ENCODE assay signal across 9 cellular contexts in genomic region chr22:23984430-23984829, GRCh38. TPM values are rescaled to one million over a fixed set of nuclear protein-coding genes. Genes with fewer than 3 reads are reported as not detected.
DNase-seq lines count a peak whose midpoint lies in the region; ATAC-seq and TF ChIP-seq lines count a peak whose summit lies in the region.
"Had no signal": no experiment of that assay in that cellular context is flagged by ENCODE, and none has a peak within 500 bp of the region (broad histone marks: within the 10 kb centered on the region; RNA-seq: fewer than 3 reads in every experiment).

No MANE protein-coding gene starts in this region.

- no peaks in the 10 kb centered on the region for H3K4me1 ChIP-seq in MM.1S (ENCODE audit: low read length)
- no peaks in the 10 kb centered on the region for H3K4me1 ChIP-seq in lung (ENCODE audit: control insufficient read depth in 2 of 2, insufficient read depth in 2 of 2, low read length in 2 of 2)

- H3K36me3 ChIP-seq in GM06990 (ENCODE audit: control insufficient read depth, insufficient read depth, low read length) (no peaks in the 10 kb centered on the region), MM.1S (replicated peaks; ENCODE audit: insufficient read depth, low read length) (no peaks in the 10 kb centered on the region), lung (ENCODE audit: control insufficient read depth in 2 of 2, insufficient read depth in 2 of 2, low read length in 2 of 2) (no peaks in the 10 kb centered on the region)

- no peaks in the 10 kb centered on the region for H3K79me2 ChIP-seq in MM.1S (ENCODE audit: low read length)

- H3K27ac ChIP-seq in MM.1S (ENCODE audit: low read length) (no peak overlapping the region), lung (ENCODE audit: low read depth in 1 of 2, low read length in 1 of 2) (no peak overlapping the region)

- H3K4me3 ChIP-seq in GM06990 (replicated peaks; ENCODE audit: low read depth, low read length) (no peak overlapping the region), MM.1S (ENCODE audit: low read length) (no peak overlapping the region), lung (no peak overlapping the region)

- no peaks in the 10 kb centered on the region for H3F3A ChIP-seq in MM.1S (ENCODE audit: insufficient read depth, low read length)

- no peak overlapping the region for H3K9ac ChIP-seq in MM.1S (ENCODE audit: low read length)

- H3K36me3 Mint-ChIP-seq in activated CD8-positive, alpha-beta T cell treated with anti-CD3 and anti-CD28 coated beads for 36 hours (ENCODE audit: low read depth), result no peaks in the 10 kb centered on the region

- H3K4me2 ChIP-seq in MM.1S (ENCODE audit: low read depth, low read length), result no peak overlapping the region

- POLR2A ChIA-PET in activated CD8-positive, alpha-beta T cell treated with anti-CD3 and anti-CD28 coated beads for 36 hours (lab: Charles Lee), result no interaction called here

- H3K9me3 Mint-ChIP-seq in activated CD8-positive, alpha-beta T cell treated with anti-CD3 and anti-CD28 coated beads for 36 hours, result no peaks in the 10 kb centered on the region

- no peak overlapping the region for H3K27ac Mint-ChIP-seq in activated CD8-positive, alpha-beta T cell treated with anti-CD3 and anti-CD28 coated beads for 36 hours

- H3K9me3 ChIP-seq in MM.1S (replicated peaks; ENCODE audit: insufficient read depth, low read length), result no peaks in the 10 kb centered on the region
- H3K9me3 ChIP-seq in lung (ENCODE audit: control insufficient read depth in 2 of 2, insufficient read depth in 1 of 2, low read length in 1 of 2), result no peaks in the 10 kb centered on the region

- CTCF ChIA-PET in activated CD8-positive, alpha-beta T cell treated with anti-CD3 and anti-CD28 coated beads for 36 hours (lab: Charles Lee), result no interaction called here

- no peaks in the 10 kb centered on the region for H3K27me3 Mint-ChIP-seq in activated CD8-positive, alpha-beta T cell treated with anti-CD3 and anti-CD28 coated beads for 36 hours

- DNase-seq in GM06990 (ENCODE audit: extremely low read depth, insufficient read length) (no peak), MM.1S (peak; percentile 22), lung (ENCODE audit: low spot score) (peak; percentile 75), DMS114 treated with DMSO at 0.1 percent for 48 hours (lab: John Stamatoyannopoulos, UW; ENCODE audit: unreplicated experiment) (no peak), DMS 273 (lab: John Stamatoyannopoulos, UW; ENCODE audit: unreplicated experiment) (no peak)
- peak; percentile 45 for DNase-seq in activated effector memory CD4-positive, alpha-beta T cell treated with Interleukin-2 at 50 U/mL for 16 hours
- DNase-seq in activated CD8-positive, alpha-beta T cell treated with anti-CD3 and anti-CD28 coated beads for 36 hours, result no peak

- 39% methylated on average over 6 of the region's 6 CpGs; no CpG with 5 or more reads in 1 of the 2 donors for WGBS in lung, 2 donors

- H4K20me1 ChIP-seq in MM.1S (ENCODE audit: insufficient read depth, low read length), result no peaks in the 10 kb centered on the region

- no peaks in the 10 kb centered on the region for H3K9me2 ChIP-seq in MM.1S (replicated peaks; ENCODE audit: insufficient read depth, low read length)

- no peak overlapping the region for H2AFZ ChIP-seq in MM.1S (ENCODE audit: low read length)

- ATAC-seq in lung (ENCODE audit: insufficient read depth, low FRiP score) (peak; percentile 53), GM18873 (IDR thresholded peaks at IDR 0.05; ENCODE audit: low FRiP score, unreplicated experiment) (no peak)
- ATAC-seq in activated CD8-positive, alpha-beta T cell treated with anti-CD3 and anti-CD28 coated beads for 36 hours, result no peak

- no peaks in the 10 kb centered on the region for H3K4me1 Mint-ChIP-seq in activated CD8-positive, alpha-beta T cell treated with anti-CD3 and anti-CD28 coated beads for 36 hours (ENCODE audit: low read depth)

- TF ChIP-seq CTCF in GM06990 (IDR thresholded peaks at IDR 0.05; ENCODE audit: insufficient read depth, low read length, poor library complexity, severe bottlenecking) (peak; percentile 44), MM.1S (IDR thresholded peaks at IDR 0.05; ENCODE audit: low read length) (peak; percentile 58), lung (IDR thresholded peaks at IDR 0.05; ENCODE audit: control extremely low read depth, extremely low read depth) (peak; percentile 88)
- no peak for TF ChIP-seq CTCF in activated CD8-positive, alpha-beta T cell treated with anti-CD3 and anti-CD28 coated beads for 36 hours (IDR thresholded peaks at IDR 0.05)

- H3K4me3 Mint-ChIP-seq in activated CD8-positive, alpha-beta T cell treated with anti-CD3 and anti-CD28 coated beads for 36 hours, result no peak overlapping the region

- H3K27me3 ChIP-seq in GM06990 (replicated peaks; ENCODE audit: control insufficient read depth, insufficient read depth, low read length) (no peaks in the 10 kb centered on the region), MM.1S (replicated peaks; ENCODE audit: insufficient read depth, low read length) (no peaks in the 10 kb centered on the region), lung (ENCODE audit: control insufficient read depth, insufficient read depth) (no peaks in the 10 kb centered on the region)

- intact Hi-C loops in activated CD8-positive, alpha-beta T cell treated with anti-CD3 and anti-CD28 coated beads for 36 hours (cut with micrococcal nuclease), result no loop called here

RNA-seq across cellular contexts. Expression of gene GSTT2, which starts 4.5 kb away (rescaled TPM):
- total RNA-seq in lung, result 1 to 10 TPM in 1 of 2 donors, not detected in 1; 4.9 TPM
- 1 to 10 TPM in 1 of 2 donors, under 1 TPM in 1; 0.22 to 3.1 TPM for polyA plus RNA-seq in lung
- total RNA-seq in activated CD8-positive, alpha-beta T cell treated with anti-CD3 and anti-CD28 coated beads for 36 hours, result not detected
- total RNA-seq: astrocyte had no signal

RNA-seq across cellular contexts. Expression of gene DDT, which starts 10.2 kb away (rescaled TPM):
- 100 to 1,000 TPM; 111 to 130 TPM for total RNA-seq in lung
- 100 to 1,000 TPM; 221 to 268 TPM for polyA plus RNA-seq in lung
- 100 to 1,000 TPM; 116 to 119 TPM for total RNA-seq in activated CD8-positive, alpha-beta T cell treated with anti-CD3 and anti-CD28 coated beads for 36 hours

RNA-seq across cellular contexts. Expression of gene DDTL, which starts 17.7 kb away (rescaled TPM):
- 1 to 10 TPM in 1 of 2 donors, under 1 TPM in 1; 0.37 to 3.5 TPM for total RNA-seq in lung
- 1 to 10 TPM; 1.4 to 4.4 TPM for polyA plus RNA-seq in lung
- not detected for total RNA-seq in activated CD8-positive, alpha-beta T cell treated with anti-CD3 and anti-CD28 coated beads for 36 hours

RNA-seq across cellular contexts. Expression of gene GSTT4, which starts 20.8 kb away (rescaled TPM):
- total RNA-seq in lung, result not detected
- not detected for polyA plus RNA-seq in lung
- not detected for total RNA-seq in activated CD8-positive, alpha-beta T cell treated with anti-CD3 and anti-CD28 coated beads for 36 hours
- total RNA-seq: astrocyte had no signal

RNA-seq across cellular contexts. Expression of gene GSTT2B, which starts 23.4 kb away (rescaled TPM):
- total RNA-seq in lung, result 10 to 100 TPM in 1 of 2 donors, 1 to 10 TPM in 1; 2.0 to 22.3 TPM
- polyA plus RNA-seq in lung, result 10 to 100 TPM in 1 of 2 donors, 1 to 10 TPM in 1; 8.9 to 22.9 TPM
- total RNA-seq in activated CD8-positive, alpha-beta T cell treated with anti-CD3 and anti-CD28 coated beads for 36 hours, result not detected

Comparison
In these comparisons a context has a peak if more than half of its experiments do, and no peak if none do; other contexts are left out.
1. DNase-seq: peak in MM.1S (single experiment), activated effector memory CD4-positive, alpha-beta T cell treated with Interleukin-2 at 50 U/mL for 16 hours (single experiment) and lung (single experiment); none in GM06990 (single experiment), activated CD8-positive, alpha-beta T cell treated with anti-CD3 and anti-CD28 coated beads for 36 hours (single experiment), DMS114 treated with DMSO at 0.1 percent for 48 hours (single experiment) and DMS 273 (single experiment).